8 cellular contexts compared by ENCODE assay signal in the genomic region with DNA sequence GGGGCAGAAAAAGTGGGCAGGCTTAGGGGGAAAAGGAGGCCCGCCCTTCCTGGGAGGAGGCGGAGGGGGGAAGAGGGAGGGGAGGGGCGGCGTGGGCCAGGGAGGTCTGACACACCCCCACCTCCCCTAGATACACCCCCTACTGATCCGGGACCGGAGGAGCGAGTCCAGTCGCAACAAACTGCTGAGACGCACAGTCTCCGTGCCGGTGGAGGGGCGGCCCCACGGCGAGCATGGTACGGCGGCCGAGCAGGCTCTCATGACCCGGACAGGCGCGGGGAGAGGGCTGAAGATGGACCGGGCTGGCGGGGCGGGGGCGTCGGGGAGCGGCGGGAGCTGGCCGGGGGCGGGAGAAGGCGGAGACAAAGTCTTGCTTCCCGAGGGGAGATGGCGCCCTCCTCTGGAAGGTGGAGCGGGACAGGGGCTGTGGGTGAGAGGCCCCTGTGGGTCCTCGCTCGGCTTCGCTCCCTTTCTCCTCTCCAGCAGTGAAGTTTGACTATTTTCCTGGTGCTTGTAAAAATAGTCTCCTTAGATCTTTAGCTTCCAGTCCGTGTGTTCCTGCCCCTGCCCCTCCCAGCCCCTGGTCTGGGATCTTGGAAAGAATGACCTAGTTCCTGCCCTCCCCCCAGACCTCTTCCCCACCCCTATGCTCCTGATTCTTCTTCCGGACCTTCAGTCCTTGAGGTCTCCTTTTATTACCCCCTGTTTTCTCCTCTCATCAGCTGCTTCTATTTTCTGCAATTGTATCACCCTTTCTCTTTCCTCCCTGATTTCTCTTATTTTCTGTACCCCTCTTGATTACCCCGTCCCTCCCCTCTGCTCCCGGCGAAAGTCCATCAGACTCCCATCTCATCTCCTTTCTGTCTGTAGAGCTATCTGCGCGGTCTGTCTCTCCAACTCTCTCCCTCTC. TPM values are rescaled to one million over a fixed set of nuclear protein-coding genes. Genes with fewer than 3 reads are reported as not detected.
DNase-seq lines count a peak whose midpoint lies in the region; ATAC-seq and TF ChIP-seq lines count a peak whose summit lies in the region.

No MANE protein-coding gene starts in this region.

- H3K27ac Mint-ChIP-seq in HFFc6: peak overlapping the region; percentile 92

- peak overlapping the region; percentile 58 for H3K9ac ChIP-seq in DND-41 (ENCODE audit: low read depth, low read length)

- H3K79me2 ChIP-seq in DND-41 (ENCODE audit: insufficient read depth, low read length): peaks cover 36% of the 10 kb centered on the region

- intact Hi-C loops in left colon (cut with DNase I, micrococcal nuclease): no loop called here

- H3K27ac ChIP-seq in DND-41 (ENCODE audit: low read length) (peak overlapping the region; percentile 64), cingulate gyrus (ENCODE audit: low read depth, low read length) (peak overlapping the region; percentile 93)

- H3K9me3 Mint-ChIP-seq in HFFc6: no peaks in the 10 kb centered on the region

- ATAC-seq in DND-41 (ENCODE audit: insufficient read depth, low read depth) (peak; percentile 82), left colon (peak; percentile 74), GM21619 (IDR thresholded peaks at IDR 0.05; ENCODE audit: unreplicated experiment) (no peak)

- peak; percentile 73 for TF ChIP-seq CTCF in DND-41 (IDR thresholded peaks at IDR 0.05; ENCODE audit: borderline replicate concordance, extremely low read depth, low read length, poor library complexity, severe bottlenecking)
- peak; percentile 82 for TF ChIP-seq CTCF in HFFc6 (IDR thresholded peaks at IDR 0.05)

- peaks cover 7% of the 10 kb centered on the region for H3K36me3 ChIP-seq in DND-41 (ENCODE audit: insufficient read depth, low read length)

- peaks cover 89% of the 10 kb centered on the region for H3K4me1 Mint-ChIP-seq in HFFc6 (ENCODE audit: low read depth)

- H4K20me1 ChIP-seq in DND-41 (ENCODE audit: insufficient read depth, low read length): peaks cover 23% of the 10 kb centered on the region

- peaks cover 3% of the 10 kb centered on the region; the same call in 1 of the 2 replicates for H3K27me3 Mint-ChIP-seq in HFFc6 (ENCODE audit: insufficient read depth)

- H3K36me3 Mint-ChIP-seq in HFFc6 (ENCODE audit: low read depth): peaks cover 20% of the 10 kb centered on the region

- peak overlapping the region; percentile 71 for H2AFZ ChIP-seq in DND-41 (ENCODE audit: low read depth, low read length)

- no peaks in the 10 kb centered on the region for H3K9me3 ChIP-seq in DND-41 (ENCODE audit: insufficient read depth, low read length, severe bottlenecking)

- H3K4me2 ChIP-seq in DND-41 (ENCODE audit: insufficient read depth, low read length): peak overlapping the region; percentile 88

- H3K4me1 ChIP-seq in DND-41 (ENCODE audit: insufficient read depth, low read length): peaks cover 75% of the 10 kb centered on the region

- peak overlapping the region; percentile 90 for H3K4me3 Mint-ChIP-seq in HFFc6

- DNase-seq in DND-41: peak; percentile 87
- peak; percentile 79 for DNase-seq in HFFc6
- peak; percentile 75 for DNase-seq in NCI-H345 treated with DMSO at 0.1 percent for 48 hours (lab: John Stamatoyannopoulos, UW; ENCODE audit: unreplicated experiment)
- DNase-seq in activated CD4-positive, alpha-beta T cell treated with anti-CD3 and anti-CD28 coated beads for 48 hours: peak; percentile 89
- peak; percentile 92 to 93 for DNase-seq in left colon
- DNase-seq in stimulated activated CD4-positive, alpha-beta T cell treated with anti-CD3 and anti-CD28 coated beads, Interleukin-1b, Interleukin-23, amount 100 ng/mL, for 48 hours: peak; percentile 85

- H3K27me3 ChIP-seq in DND-41 (ENCODE audit: insufficient read depth, low read length, poor library complexity): no peaks in the 10 kb centered on the region

- H3K4me3 ChIP-seq in DND-41 (ENCODE audit: low read depth in 1 of 2, low read length in 2 of 2): peak overlapping the region; percentile 28 to 67; a peak in 3 of 4 replicates

RNA-seq across cellular contexts. Expression of gene SYNGAP1, which starts 6.1 kb away (rescaled TPM):
- 10 to 100 TPM; 10.5 to 15.0 (median 13.3) TPM for total RNA-seq in HFFc6 (2021; fragmentation: NEBNext Ultra II Directional; extraction: Animal tissue kit (Norgen Biotek cat#: 25700))
- total RNA-seq in left colon: 1 to 10 TPM; 6.8 to 9.1 TPM

RNA-seq across cellular contexts. Expression of gene CUTA, which starts 8.0 kb away (rescaled TPM):
- total RNA-seq in HFFc6 (2021; fragmentation: NEBNext Ultra II Directional; extraction: Animal tissue kit (Norgen Biotek cat#: 25700)): 100 to 1,000 TPM; 464 to 546 (median 536) TPM
- total RNA-seq in left colon: 100 to 1,000 TPM; 162 to 169 TPM

RNA-seq across cellular contexts. Expression of gene PHF1, which starts 15.1 kb away (rescaled TPM):
- 10 to 100 TPM; 43.2 to 52.8 (median 51.4) TPM for total RNA-seq in HFFc6 (2021; fragmentation: NEBNext Ultra II Directional; extraction: Animal tissue kit (Norgen Biotek cat#: 25700))
- 10 to 100 TPM; 28.3 to 41.2 TPM for total RNA-seq in left colon

RNA-seq across cellular contexts. Expression of gene ZBTB9, which starts 28.5 kb away (rescaled TPM):
- 1 to 10 TPM; 6.4 to 9.2 (median 7.6) TPM for total RNA-seq in HFFc6 (2021; fragmentation: NEBNext Ultra II Directional; extraction: Animal tissue kit (Norgen Biotek cat#: 25700))
- 1 to 10 TPM; 3.9 to 7.9 TPM for total RNA-seq in left colon

RNA-seq across cellular contexts. Expression of gene KIFC1, which starts 34.3 kb away (rescaled TPM):
- total RNA-seq in HFFc6 (2021; fragmentation: NEBNext Ultra II Directional; extraction: Animal tissue kit (Norgen Biotek cat#: 25700)): 10 to 100 TPM; 20.6 to 43.5 (median 38.6) TPM
- total RNA-seq in left colon: 10 to 100 TPM in 1 of 2 donors, 1 to 10 TPM in 1; 4.1 to 14.7 TPM
